ENCODE assay signal across 21 cellular contexts in the genomic region with DNA sequence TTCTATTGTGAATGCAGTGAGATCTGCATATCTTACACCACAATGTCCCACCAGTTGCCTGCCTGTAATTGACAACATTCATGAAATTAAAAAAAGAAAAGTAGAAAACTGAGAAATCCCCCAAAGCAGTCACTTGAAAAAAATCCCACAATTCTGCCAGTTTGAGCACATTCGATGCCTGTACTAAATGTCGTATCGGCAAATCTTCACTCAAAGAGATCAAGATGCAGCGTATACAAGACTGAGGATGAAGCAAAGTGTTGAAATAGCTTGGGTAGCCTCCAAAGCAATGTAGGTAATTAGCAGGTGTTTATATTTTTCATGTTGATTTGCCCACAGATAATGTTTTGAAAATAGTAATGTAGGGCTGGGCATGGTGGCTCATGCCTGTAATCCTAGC.
DNase-seq lines count a peak whose midpoint lies in the region; ATAC-seq, FAIRE-seq and TF ChIP-seq lines count a peak whose summit lies in the region.
"Had no signal": no experiment of that assay in that cellular context is flagged by ENCODE, and none has a peak within 500 bp of the region (broad histone marks: within the 10 kb centered on the region; RNA-seq: fewer than 3 reads in every experiment).

No MANE protein-coding gene starts in this region.

- no peak for TF ChIP-seq EP300 in K562 (IDR thresholded peaks at IDR 0.05; ENCODE audit: low read length)

- peak overlapping the region; percentile 77 for H3K4me2 ChIP-seq in BLaER1
- H3K4me2 ChIP-seq in K562 (ENCODE audit: insufficient read depth, low read length): no peak overlapping the region

- ATAC-seq in K562: no peak
- no peak for ATAC-seq in GM21576 (IDR thresholded peaks at IDR 0.05; ENCODE audit: unreplicated experiment)
- ATAC-seq in HG02642 (IDR thresholded peaks at IDR 0.05; ENCODE audit: poor library complexity, unreplicated experiment): no peak
- ATAC-seq in pancreas: no peak

- peaks cover 0 to 5% (median 3%) of the 10 kb centered on the region in 7 donors for H3K9me3 Mint-ChIP-seq in CD14-positive monocyte
- H3K9me3 Mint-ChIP-seq: CD8-positive, alpha-beta memory T cell had no signal

- H3K4me3 ChIP-seq in BLaER1: no peak overlapping the region
- no peak overlapping the region for H3K4me3 ChIP-seq in NB4 (ENCODE audit: low read depth, low read length)
- H3K4me3 ChIP-seq in K562: no peak overlapping the region
- no peak overlapping the region for H3K4me3 ChIP-seq in pancreas

- peaks cover 60% of the 10 kb centered on the region for H3K4me1 Mint-ChIP-seq in CD14-positive monocyte
- H3K4me1 Mint-ChIP-seq: CD4-positive, CD25-positive, alpha-beta regulatory T cell; CD8-positive, alpha-beta memory T cell had no signal

- peak overlapping the region in 6 of 7 donors; percentile 30 to 99 (median 80) for H3K27ac Mint-ChIP-seq in CD14-positive monocyte
- H3K27ac Mint-ChIP-seq: CD4-positive, CD25-positive, alpha-beta regulatory T cell; CD8-positive, alpha-beta memory T cell had no signal

- in situ Hi-C loops in K562 (cut with MboI): no loop called here

- 98% methylated on average over 4 of the region's 4 CpGs for WGBS in K562 (ENCODE audit: insufficient coverage, low coverage, missing lambda C conversion rate)
- 95 to 96% methylated on average over 4 of the region's 4 CpGs for WGBS in pancreas, 2 donors

- BruUV-seq in K562 (replicated peaks; lab: Mats Ljungman, UMichigan): no TSS peak

- H4K20me1 ChIP-seq in BLaER1 (no peaks in the 10 kb centered on the region), K562 (replicated peaks; ENCODE audit: control insufficient read depth, insufficient read depth, low read length) (no peaks in the 10 kb centered on the region)

- H3K36me3 ChIP-seq in BLaER1 (no peaks in the 10 kb centered on the region), K562 (ENCODE audit: control insufficient read depth, insufficient read depth, low read length) (no peaks in the 10 kb centered on the region), pancreas (no peaks in the 10 kb centered on the region)

- no peaks in the 10 kb centered on the region for H3K27me3 ChIP-seq in BLaER1
- H3K27me3 ChIP-seq in K562 (ENCODE audit: control insufficient read depth in 2 of 2, insufficient read depth in 2 of 2, low read length in 2 of 2): no peaks in the 10 kb centered on the region
- no peaks in the 10 kb centered on the region for H3K27me3 ChIP-seq in pancreas

- TF ChIP-seq RAD21 in K562 (CRISPR knock-in tag; conservative IDR thresholded peaks at IDR 0.05 in 1 of 2, IDR thresholded peaks at IDR 0.05 in 1 of 2): no peak

- DNase-seq in CD14-positive monocyte (ENCODE audit: low spot score) (no peak), NB4 (ENCODE audit: low read depth) (peak; percentile 11), K562 (ENCODE audit: extremely low read depth in 1 of 4, low spot score in 3 of 4) (no peak), posterior vena cava (ENCODE audit: low spot score) (no peak), pancreas (no peak)
- DNase-seq: AML-193; CD4-positive, CD25-positive, alpha-beta regulatory T cell; CD8-positive, alpha-beta memory T cell; COR-L47; GDM1; GOT3; H7; IMR-90; Kasumi-1; KBM-7 had no signal

- peak overlapping the region; percentile 88 for H3K27ac ChIP-seq in BLaER1
- no peak overlapping the region for H3K27ac ChIP-seq in K562 (ENCODE audit: extremely low read depth, low read depth, low read length)
- no peak overlapping the region for H3K27ac ChIP-seq in pancreas

- CTCF ChIA-PET in K562 (lab: Yijun Ruan, JAX; ENCODE audit: low intra/inter-chr PET ratio): no interaction called here

- peaks cover 10 to 11% of the 10 kb centered on the region in 2 donors for H3K36me3 Mint-ChIP-seq in CD14-positive monocyte
- H3K36me3 Mint-ChIP-seq: CD4-positive, CD25-positive, alpha-beta regulatory T cell; CD8-positive, alpha-beta memory T cell had no signal

- H3K9me3 ChIP-seq in BLaER1: peaks cover 3% of the 10 kb centered on the region; the same call in 1 of the 2 replicates
- no peaks in the 10 kb centered on the region for H3K9me3 ChIP-seq in K562 (replicated peaks; ENCODE audit: control insufficient read depth, insufficient read depth, low read depth, low read length)
- no peaks in the 10 kb centered on the region for H3K9me3 ChIP-seq in pancreas

- no peaks in the 10 kb centered on the region for H3K79me2 ChIP-seq in K562 (ENCODE audit: control insufficient read depth, insufficient read depth, low read length)

- no peak for TF ChIP-seq CTCF in CD14-positive monocyte (IDR thresholded peaks at IDR 0.05)
- no peak for TF ChIP-seq CTCF in NB4 (IDR thresholded peaks at IDR 0.05; ENCODE audit: low read depth, low read length)
- TF ChIP-seq CTCF in K562 (IDR thresholded peaks at IDR 0.05 in 2 of 3, conservative IDR thresholded peaks at IDR 0.05 in 1 of 3; ENCODE audit: insufficient read depth in 2 of 3, low read depth in 1 of 3, low read length in 3 of 3): no peak
- TF ChIP-seq CTCF in pancreas (IDR thresholded peaks at IDR 0.05): no peak

- H3K4me1 ChIP-seq in BLaER1 (peaks cover 100% of the 10 kb centered on the region), K562 (replicated peaks in 1 of 2; ENCODE audit: control insufficient read depth in 2 of 2, insufficient read depth in 2 of 2, low read length in 2 of 2) (peaks cover 0 to 25% of the 10 kb centered on the region in 2 experiments; a peak in 3 of 5 replicates), pancreas (no peaks in the 10 kb centered on the region)

- H2AFZ ChIP-seq in K562 (ENCODE audit: low read depth, low read length): no peak overlapping the region

- no peaks in the 10 kb centered on the region for H3K27me3 Mint-ChIP-seq in CD14-positive monocyte (ENCODE audit: low read depth in 3 of 3)

- no peak overlapping the region for H3K4me3 Mint-ChIP-seq in CD14-positive monocyte
- H3K4me3 Mint-ChIP-seq: CD4-positive, CD25-positive, alpha-beta regulatory T cell; CD8-positive, alpha-beta memory T cell had no signal

- no peaks in the 10 kb centered on the region for H3K9me1 ChIP-seq in K562 (ENCODE audit: control insufficient read depth, insufficient read depth, low read length)

- no peak for FAIRE-seq in K562 (lab: Jason Lieb, UNC)
- no peak for FAIRE-seq in pancreas (lab: Jason Lieb, UNC)
- FAIRE-seq: A204.1, GM12892, GM18507 had no signal

- no peak overlapping the region for H3K9ac ChIP-seq in BLaER1
- H3K9ac ChIP-seq in K562 (ENCODE audit: insufficient read depth in 1 of 2, low read depth in 2 of 2, low read length in 2 of 2): no peak overlapping the region

- TF ChIP-seq POLR2A in NB4 (IDR thresholded peaks at IDR 0.05; ENCODE audit: extremely low read depth, insufficient read length) (no peak), K562 (conservative IDR thresholded peaks at IDR 0.05) (no peak)

- intact Hi-C loops in CD14-positive monocyte (cut with micrococcal nuclease): no loop called here
- intact Hi-C loops in K562 (cut with micrococcal nuclease): loop anchor here (10.0 kb wide), 1 partner anchor 182 kb away; a partner anchor contains a TSS
- intact Hi-C loops in posterior vena cava (cut with DNase I): no loop called here
- intact Hi-C loops in pancreas (cut with DNase I): no loop called here

- POLR2A ChIA-PET in K562 (lab: Yijun Ruan, JAX): no interaction called here

TF ChIP-seq in K562, 482 proteins besides CTCF, POLR2A, EP300 and RAD21:
- peak; percentile 47 for TF ChIP-seq ZNF316 (IDR thresholded peaks at IDR 0.05)
- no peak for TF ChIP-seq HLTF (IDR thresholded peaks at IDR 0.05)
- TF ChIP-seq STAT5B (CRISPR knock-in tag; IDR thresholded peaks at IDR 0.05): no peak
TF ChIP-seq in K562: peak in this region for 1.
